ENCODE assay signal across 19 cellular contexts in genomic region chr20:23207826-23208555, GRCh38.
"Had no signal": no experiment of that assay in that cellular context is flagged by ENCODE, and none has a peak within 500 bp of the region (broad histone marks: within the 10 kb centered on the region; RNA-seq: fewer than 3 reads in every experiment).

No MANE protein-coding gene starts in this region.

- H3K4me3 ChIP-seq: K562, SJSA1, SK-N-MC had no signal

- ATAC-seq: K562 had no signal

- DNase-seq: MV-4-11, NCI-H1092 treated with DMSO at 0.1 percent for 48 hours, NCI-H1436, NCI-H187, NCI-H2029, NCI-H2081 treated with DMSO at 0.1 percent for 48 hours, NCI-H2171, NCI-H226, NCI-H446, NCI-H510A, NCI-H524 treated with DMSO at 0.1 percent for 48 hours, NCI-H69, NCI-H774, Right ventricle myocardium superior, RPMI8226, SIG-M5 had no signal
